ENCODE assay signal across 8 cellular contexts in genomic region chrX:12975999-12976558, GRCh38. TPM values are rescaled to one million over a fixed set of nuclear protein-coding genes. Genes with fewer than 3 reads are reported as not detected.
DNase-seq lines count a peak whose midpoint lies in the region; ATAC-seq and TF ChIP-seq lines count a peak whose summit lies in the region.

No MANE protein-coding gene starts in this region.

- peak overlapping the region; percentile 98 for H3K27ac Mint-ChIP-seq in chondrocyte (ENCODE audit: unreplicated experiment)
- peak overlapping the region; percentile 99 for H3K27ac Mint-ChIP-seq in stimulated activated naive CD8-positive, alpha-beta T cell treated with anti-CD3 and anti-CD28 coated beads, Interleukin-15, amount 100 ng/mL, for 72 hours

- CTCF ChIA-PET in BJ (lab: Yijun Ruan, JAX): no interaction called here

- H3K36me3 Mint-ChIP-seq in chondrocyte (ENCODE audit: low read depth): peaks cover 23% of the 10 kb centered on the region

- H3K9ac ChIP-seq in SK-N-MC (ENCODE audit: insufficient read length): peak overlapping the region; percentile 71

- H3K9me3 Mint-ChIP-seq in chondrocyte (ENCODE audit: low read depth): no peaks in the 10 kb centered on the region
- H3K9me3 Mint-ChIP-seq in stimulated activated naive CD8-positive, alpha-beta T cell treated with anti-CD3 and anti-CD28 coated beads, Interleukin-15, amount 100 ng/mL, for 72 hours: no peaks in the 10 kb centered on the region

- H3K4me3 ChIP-seq in BJ (ENCODE audit: low read depth, low read length) (peak overlapping the region; percentile 87), HL-60 (replicated peaks; ENCODE audit: insufficient read depth, low read length) (peak overlapping the region; percentile 43), SK-N-MC (peak overlapping the region; percentile 81)

- H3K9me3 ChIP-seq in SK-N-MC (ENCODE audit: low read depth, low read length): no peaks in the 10 kb centered on the region

- POLR2A ChIA-PET in BJ (lab: Charles Lee): interaction anchor here (0.5 to 1.2 kb wide), 7 partner anchors 21 to 512 kb away, joined by 3 to 12 read pairs (median 9); no protein-coding TSS in a partner anchor

- H3K4me1 Mint-ChIP-seq in chondrocyte (ENCODE audit: low read depth): peaks cover 40% of the 10 kb centered on the region
- H3K4me1 Mint-ChIP-seq in stimulated activated naive CD8-positive, alpha-beta T cell treated with anti-CD3 and anti-CD28 coated beads, Interleukin-15, amount 100 ng/mL, for 72 hours: peaks cover 20% of the 10 kb centered on the region

- H3K4me3 Mint-ChIP-seq in chondrocyte (ENCODE audit: unreplicated experiment): peak overlapping the region; percentile 86
- H3K4me3 Mint-ChIP-seq in stimulated activated naive CD8-positive, alpha-beta T cell treated with anti-CD3 and anti-CD28 coated beads, Interleukin-15, amount 100 ng/mL, for 72 hours: peak overlapping the region; percentile 87 to 93

- H3K27ac ChIP-seq in HL-60 (replicated peaks) (peak overlapping the region; percentile 99), SK-N-MC (no peak overlapping the region), layer of hippocampus (ENCODE audit: low read depth, low read length) (peak overlapping the region; percentile 94)

- H3K36me3 ChIP-seq in BJ (ENCODE audit: control insufficient read depth, insufficient read depth, low read length): no peaks in the 10 kb centered on the region; the same call in 1 of the 2 replicates
- H3K36me3 ChIP-seq in SK-N-MC (ENCODE audit: insufficient read depth, low read length): no peaks in the 10 kb centered on the region

- no peak for ATAC-seq in stimulated activated naive CD8-positive, alpha-beta T cell treated with anti-CD3 and anti-CD28 coated beads, Interleukin-15, amount 100 ng/mL, for 72 hours
- ATAC-seq in GM18867 (IDR thresholded peaks at IDR 0.05; ENCODE audit: unreplicated experiment) (no peak), HG03571 (IDR thresholded peaks at IDR 0.05; ENCODE audit: unreplicated experiment) (no peak)

- H3K27me3 ChIP-seq in BJ (ENCODE audit: control insufficient read depth, insufficient read depth, low read length) (no peaks in the 10 kb centered on the region), HL-60 (ENCODE audit: insufficient read depth, poor library complexity, severe bottlenecking) (no peaks in the 10 kb centered on the region), layer of hippocampus (ENCODE audit: control insufficient read depth, insufficient read depth, low read length) (no peaks in the 10 kb centered on the region)

- TF ChIP-seq CTCF in BJ (IDR thresholded peaks at IDR 0.05; ENCODE audit: insufficient read depth, low read depth, low read length) (no peak), HL-60 (IDR thresholded peaks at IDR 0.05; ENCODE audit: insufficient read depth, low read length) (no peak), chondrocyte (IDR thresholded peaks at IDR 0.05) (no peak)

- H3K27me3 Mint-ChIP-seq in chondrocyte (ENCODE audit: low read depth): no peaks in the 10 kb centered on the region
- no peaks in the 10 kb centered on the region for H3K27me3 Mint-ChIP-seq in stimulated activated naive CD8-positive, alpha-beta T cell treated with anti-CD3 and anti-CD28 coated beads, Interleukin-15, amount 100 ng/mL, for 72 hours

- no peak for DNase-seq in BJ (ENCODE audit: low read depth)
- DNase-seq in HL-60 (ENCODE audit: low read depth in 1 of 2, low spot score in 1 of 2): peak in 1 of 2 experiments; percentile 85
- no peak for DNase-seq in SK-N-MC (ENCODE audit: low read depth, low spot score)
- no peak for DNase-seq in chondrocyte (ENCODE audit: low spot score)
- DNase-seq in stimulated activated naive CD8-positive, alpha-beta T cell treated with anti-CD3 and anti-CD28 coated beads, Interleukin-15, amount 100 ng/mL, for 72 hours: peak in 1 of 2 donors; percentile 52

RNA-seq across cellular contexts. Expression of gene TMSB4X, which starts 1.2 kb away (rescaled TPM):
- polyA plus RNA-seq in BJ (2011; rRNA removed): 2,469 and 4,277 TPM in 2 replicates
- polyA minus RNA-seq in BJ (2011; rRNA and poly(A)+ RNA removed): 611 and 889 TPM in 2 replicates
- 1,769 to 3,180 TPM (median 3,093 TPM) in 3 replicates for total RNA-seq in chondrocyte
